6 cellular contexts compared by ENCODE assay signal in genomic region chr5:181189363-181189961, GRCh38. TPM values are rescaled to one million over a fixed set of nuclear protein-coding genes. Genes with fewer than 3 reads are reported as not detected.
DNase-seq lines count a peak whose midpoint lies in the region; ATAC-seq and TF ChIP-seq lines count a peak whose summit lies in the region.

No MANE protein-coding gene starts in this region.

- no peaks in the 10 kb centered on the region for H3K27me3 ChIP-seq in testis

- no peaks in the 10 kb centered on the region for H3K36me3 ChIP-seq in testis (ENCODE audit: low read depth, missing control alignments)

- H3K4me3 Mint-ChIP-seq in activated CD8-positive, alpha-beta memory T cell treated with anti-CD3 and anti-CD28 coated beads, Interleukin-2, amount 10 ng/mL, durations not matched to agents 7 days and 5 days, result peak overlapping the region; percentile 98

- H3K4me1 ChIP-seq in testis, result peaks cover 6% of the 10 kb centered on the region

- TF ChIP-seq CTCF in testis (IDR thresholded peaks at IDR 0.05), result no peak

- H3K27ac Mint-ChIP-seq in activated CD8-positive, alpha-beta memory T cell treated with anti-CD3 and anti-CD28 coated beads, Interleukin-2, amount 10 ng/mL, durations not matched to agents 7 days and 5 days, result peak overlapping the region; percentile 97

- peak overlapping the region; percentile 33 to 89 for H3K27ac ChIP-seq in testis

- H3K9me3 ChIP-seq in testis, result no peaks in the 10 kb centered on the region

- DNase-seq in ELR (ENCODE audit: low read depth) (peak; percentile 49), iris pigment epithelial cell (ENCODE audit: low read depth) (peak; percentile 54), testis (no peak), 8988T (no peak), NCI-H1417 treated with DMSO at 0.1 percent for 48 hours (lab: John Stamatoyannopoulos, UW) (no peak)
- peak; percentile 69 for DNase-seq in activated CD8-positive, alpha-beta memory T cell treated with anti-CD3 and anti-CD28 coated beads, Interleukin-2, amount 10 ng/mL, durations not matched to agents 7 days and 5 days

- peaks cover 42% of the 10 kb centered on the region for H3K4me1 Mint-ChIP-seq in activated CD8-positive, alpha-beta memory T cell treated with anti-CD3 and anti-CD28 coated beads, Interleukin-2, amount 10 ng/mL, durations not matched to agents 7 days and 5 days

- ATAC-seq in activated CD8-positive, alpha-beta memory T cell treated with anti-CD3 and anti-CD28 coated beads, Interleukin-2, amount 10 ng/mL, durations not matched to agents 7 days and 5 days, result peak; percentile 8

- no peaks in the 10 kb centered on the region for H3K9me3 Mint-ChIP-seq in activated CD8-positive, alpha-beta memory T cell treated with anti-CD3 and anti-CD28 coated beads, Interleukin-2, amount 10 ng/mL, durations not matched to agents 7 days and 5 days (ENCODE audit: low read depth)

- 0% methylated on average over 24 to 40 of the region's 41 CpGs for WGBS in testis, 2 donors

- CTCF ChIA-PET in activated CD8-positive, alpha-beta memory T cell treated with anti-CD3 and anti-CD28 coated beads, Interleukin-2, amount 10 ng/mL, durations not matched to agents 7 days and 5 days (lab: Charles Lee), result interaction anchor here (0.7 to 9.4 kb wide), 13 partner anchors 8 to 74 kb away, joined by 3 to 129 read pairs (median 5); partner anchors contain the start of genes TRIM41, TRIM52 and TRIM7

- TF ChIP-seq POLR2A in testis (IDR thresholded peaks at IDR 0.05), result no peak

- no peaks in the 10 kb centered on the region for H3K27me3 Mint-ChIP-seq in activated CD8-positive, alpha-beta memory T cell treated with anti-CD3 and anti-CD28 coated beads, Interleukin-2, amount 10 ng/mL, durations not matched to agents 7 days and 5 days

- peak overlapping the region; percentile 82 to 87 for H3K4me3 ChIP-seq in testis

- intact Hi-C loops in testis (cut with DNase I; ENCODE audit: low total_unique reads), result no loop called here

- H3K36me3 Mint-ChIP-seq in activated CD8-positive, alpha-beta memory T cell treated with anti-CD3 and anti-CD28 coated beads, Interleukin-2, amount 10 ng/mL, durations not matched to agents 7 days and 5 days, result peaks cover 5% of the 10 kb centered on the region

RNA-seq across cellular contexts. Expression of gene TRIM7, which starts 15.5 kb away (rescaled TPM):
- total RNA-seq in activated CD8-positive, alpha-beta memory T cell treated with anti-CD3 and anti-CD28 coated beads, Interleukin-2, amount 10 ng/mL, durations not matched to agents 7 days and 5 days, result 1 to 10 TPM; 1.6 to 1.7 TPM
- under 1 TPM; 0.43 to 0.87 TPM for total RNA-seq in testis
- 0.47 TPM for polyA plus RNA-seq in testis (ENCODE audit: insufficient read depth, low read depth, low replicate concordance)

RNA-seq across cellular contexts. Expression of gene TRIM41, which starts 33.6 kb away (rescaled TPM):
- total RNA-seq in activated CD8-positive, alpha-beta memory T cell treated with anti-CD3 and anti-CD28 coated beads, Interleukin-2, amount 10 ng/mL, durations not matched to agents 7 days and 5 days, result 10 to 100 TPM; 40.7 to 44.9 TPM
- total RNA-seq in testis, result 10 to 100 TPM; 39.6 to 53.1 TPM
- polyA plus RNA-seq in testis (ENCODE audit: insufficient read depth, low read depth, low replicate concordance), result 61.5 TPM

RNA-seq across cellular contexts. Expression of gene OR2V2, which starts 42.1 kb away (rescaled TPM):
- not detected for total RNA-seq in activated CD8-positive, alpha-beta memory T cell treated with anti-CD3 and anti-CD28 coated beads, Interleukin-2, amount 10 ng/mL, durations not matched to agents 7 days and 5 days
- not detected for total RNA-seq in testis
- polyA plus RNA-seq in testis (ENCODE audit: insufficient read depth, low read depth, low replicate concordance), result not detected

RNA-seq across cellular contexts. Expression of gene RACK1, which starts 54.2 kb away (rescaled TPM):
- 1,000 to 10,000 TPM; 1,565 to 1,861 TPM for total RNA-seq in activated CD8-positive, alpha-beta memory T cell treated with anti-CD3 and anti-CD28 coated beads, Interleukin-2, amount 10 ng/mL, durations not matched to agents 7 days and 5 days
- total RNA-seq in testis, result 1,000 to 10,000 TPM in 1 of 2 donors, 100 to 1,000 TPM in 1; 777 to 1,606 TPM
- 1,149 TPM for polyA plus RNA-seq in testis (ENCODE audit: insufficient read depth, low read depth, low replicate concordance)

RNA-seq across cellular contexts. Expression of gene OR2V1, which starts 58.5 kb away (rescaled TPM):
- total RNA-seq in activated CD8-positive, alpha-beta memory T cell treated with anti-CD3 and anti-CD28 coated beads, Interleukin-2, amount 10 ng/mL, durations not matched to agents 7 days and 5 days, result not detected
- not detected for total RNA-seq in testis
- not detected for polyA plus RNA-seq in testis (ENCODE audit: insufficient read depth, low read depth, low replicate concordance)

Comparison
In these comparisons a context has a peak if more than half of its experiments do, and no peak if none do; other contexts are left out.
1. DNase-seq: peak in ELR (single experiment), activated CD8-positive, alpha-beta memory T cell treated with anti-CD3 and anti-CD28 coated beads, Interleukin-2, amount 10 ng/mL, durations not matched to agents 7 days and 5 days (single experiment) and iris pigment epithelial cell (single experiment); none in testis (single experiment), 8988T (single experiment) and NCI-H1417 treated with DMSO at 0.1 percent for 48 hours (single experiment).